Comparison of ENCODE assay signal across 9 cellular contexts in genomic region chr19:18150776-18151624, GRCh38. TPM values are rescaled to one million over a fixed set of nuclear protein-coding genes. Genes with fewer than 3 reads are reported as not detected.
A peak's percentile ranks its signal among the peaks of the same experiment; 100 is the strongest.
DNase-seq lines count a peak whose midpoint lies in the region; ATAC-seq and TF ChIP-seq lines count a peak whose summit lies in the region.
"Had no signal": no experiment of that assay in that cellular context is flagged by ENCODE, and none has a peak within 500 bp of the region (broad histone marks: within the 10 kb centered on the region; RNA-seq: fewer than 3 reads in every experiment).

No MANE protein-coding gene starts in this region.

- H3K4me3 Mint-ChIP-seq in activated CD4-positive, alpha-beta T cell treated with anti-CD3 and anti-CD28 coated beads, Interleukin-2, amount 10 ng/mL, durations not matched to agents 24 days and 14 days, result peak overlapping the region; percentile 86
- H3K4me3 Mint-ChIP-seq in WTC11, result peak overlapping the region; percentile 72; the same call in 1 of the 2 replicates

- H3K4me1 ChIP-seq in esophagus squamous epithelium (peaks cover 25 to 49% (median 31%) of the 10 kb centered on the region in 3 donors), spleen (peaks cover 19 to 53% (median 31%) of the 10 kb centered on the region in 6 donors), gastrocnemius medialis (peaks cover 19 to 28% of the 10 kb centered on the region in 2 donors)

- H3K27ac ChIP-seq in esophagus squamous epithelium, result peak overlapping the region in 3 of 4 donors; percentile 95 to 99 (median 97)
- peak overlapping the region in 7 of 8 donors; percentile 95 to 99 (median 96) for H3K27ac ChIP-seq in spleen
- H3K27ac ChIP-seq in gastrocnemius medialis, result peak overlapping the region in 1 of 4 donors; percentile 100

- TF ChIP-seq CTCF in WTC11 (IDR thresholded peaks at IDR 0.05), result no peak
- no peak for TF ChIP-seq CTCF in esophagus squamous epithelium (IDR thresholded peaks at IDR 0.05)
- TF ChIP-seq CTCF in spleen (IDR thresholded peaks at IDR 0.05 in 8 of 11, conservative IDR thresholded peaks at IDR 0.05 in 3 of 11), result no peak
- no peak for TF ChIP-seq CTCF in gastrocnemius medialis (IDR thresholded peaks at IDR 0.05 in 4 of 5, conservative IDR thresholded peaks at IDR 0.05 in 1 of 5)

- no peak overlapping the region for H3K4me3 ChIP-seq in esophagus squamous epithelium
- peak overlapping the region in 1 of 8 donors; percentile 70 for H3K4me3 ChIP-seq in spleen
- no peak overlapping the region for H3K4me3 ChIP-seq in gastrocnemius medialis

- intact Hi-C loops in activated CD4-positive, alpha-beta T cell treated with anti-CD3 and anti-CD28 coated beads, Interleukin-2, amount 10 ng/mL, durations not matched to agents 24 days and 14 days (cut with micrococcal nuclease), result no loop called here
- intact Hi-C loops in esophagus squamous epithelium (cut with DNase I) (no loop called here), spleen (cut with DNase I; ENCODE audit: low total_unique reads) (loop anchor here (5.0 kb wide), 1 partner anchor 39 kb away; no protein-coding TSS in a partner anchor), gastrocnemius medialis (cut with DNase I; ENCODE audit: low total_unique reads) (loop anchor here (5.0 to 10.0 kb wide), 3 partner anchors 34 to 146 kb away; partner anchors contain the start of gene ARRDC2)

- no peaks in the 10 kb centered on the region for H3K27me3 Mint-ChIP-seq in activated CD4-positive, alpha-beta T cell treated with anti-CD3 and anti-CD28 coated beads, Interleukin-2, amount 10 ng/mL, durations not matched to agents 24 days and 14 days
- H3K27me3 Mint-ChIP-seq in WTC11 (ENCODE audit: low read depth), result no peaks in the 10 kb centered on the region

- no peaks in the 10 kb centered on the region for H3K27me3 ChIP-seq in esophagus squamous epithelium
- no peaks in the 10 kb centered on the region for H3K27me3 ChIP-seq in spleen (replicated peaks in 1 of 7)
- H3K27me3 ChIP-seq in gastrocnemius medialis, result no peaks in the 10 kb centered on the region

- no peaks in the 10 kb centered on the region for H3K9me3 ChIP-seq in esophagus squamous epithelium
- H3K9me3 ChIP-seq in spleen, result no peaks in the 10 kb centered on the region
- H3K9me3 ChIP-seq in gastrocnemius medialis, result no peaks in the 10 kb centered on the region

- in situ Hi-C loops in gastrocnemius medialis (cut with MboI; ENCODE audit: low sequenced_read_pairs in 4 of 4), result no loop called here

- DNase-seq in activated CD4-positive, alpha-beta T cell treated with anti-CD3 and anti-CD28 coated beads, Interleukin-2, amount 10 ng/mL, durations not matched to agents 24 days and 14 days, result no peak
- no peak for DNase-seq in activated CD4-positive, alpha-beta T cell treated with anti-CD3 and anti-CD28 coated beads for 4 hours
- DNase-seq in WTC11 (ENCODE audit: low spot score) (no peak), esophagus squamous epithelium (lab: John Stamatoyannopoulos, UW) (no peak), spleen (no peak), NCI-H2196 treated with DMSO at 0.1 percent for 48 hours (lab: John Stamatoyannopoulos, UW; ENCODE audit: unreplicated experiment) (no peak), gastrocnemius medialis (no peak), dedifferentiated amniotic fluid mesenchymal stem cell (ENCODE audit: extremely low spot score) (no peak)

- CTCF ChIA-PET in WTC11 (lab: Charles Lee), result interaction anchor here (0.6 to 2.6 kb wide), 11 partner anchors 10 to 251 kb away, joined by 3 to 31 read pairs (median 4); a partner anchor contains a TSS

- peaks cover 0 to 30% (median 0%) of the 10 kb centered on the region in 3 donors for H3K36me3 ChIP-seq in esophagus squamous epithelium
- H3K36me3 ChIP-seq in spleen, result peaks cover 0 to 63% (median 41%) of the 10 kb centered on the region in 6 donors
- H3K36me3 ChIP-seq in gastrocnemius medialis, result no peaks in the 10 kb centered on the region

- peaks cover 24% of the 10 kb centered on the region for H3K36me3 Mint-ChIP-seq in activated CD4-positive, alpha-beta T cell treated with anti-CD3 and anti-CD28 coated beads, Interleukin-2, amount 10 ng/mL, durations not matched to agents 24 days and 14 days (ENCODE audit: low read depth)
- H3K36me3 Mint-ChIP-seq in WTC11, result peaks cover 7% of the 10 kb centered on the region

- POLR2A ChIA-PET in WTC11 (lab: Charles Lee), result interaction anchor here (1.0 kb wide), 1 partner anchor 73 kb away, joined by 3 read pairs; no protein-coding TSS in a partner anchor

- 84 to 94% methylated on average over 5 to 8 of the region's 18 CpGs for WGBS in esophagus squamous epithelium, 2 donors
- WGBS in spleen, 5 donors, result 91 to 95% (median 94%) methylated on average over 10 to 18 of the region's 18 CpGs

- TF ChIP-seq POLR2A in esophagus squamous epithelium (IDR thresholded peaks at IDR 0.05) (no peak), spleen (IDR thresholded peaks at IDR 0.05) (no peak), gastrocnemius medialis (IDR thresholded peaks at IDR 0.05) (no peak)

- peaks cover 22% of the 10 kb centered on the region for H3K4me1 Mint-ChIP-seq in activated CD4-positive, alpha-beta T cell treated with anti-CD3 and anti-CD28 coated beads, Interleukin-2, amount 10 ng/mL, durations not matched to agents 24 days and 14 days
- peaks cover 17% of the 10 kb centered on the region for H3K4me1 Mint-ChIP-seq in WTC11

- peak overlapping the region; percentile 96 for H3K27ac Mint-ChIP-seq in activated CD4-positive, alpha-beta T cell treated with anti-CD3 and anti-CD28 coated beads, Interleukin-2, amount 10 ng/mL, durations not matched to agents 24 days and 14 days
- H3K27ac Mint-ChIP-seq in WTC11, result peak overlapping the region; percentile 36; the same call in 1 of the 2 replicates

- ATAC-seq in WTC11, result no peak
- ATAC-seq in gastrocnemius medialis, result no peak
- ATAC-seq: right cardiac atrium had no signal

- no peaks in the 10 kb centered on the region for H3K9me3 Mint-ChIP-seq in activated CD4-positive, alpha-beta T cell treated with anti-CD3 and anti-CD28 coated beads, Interleukin-2, amount 10 ng/mL, durations not matched to agents 24 days and 14 days
- no peaks in the 10 kb centered on the region for H3K9me3 Mint-ChIP-seq in WTC11

TF ChIP-seq in WTC11, 78 proteins besides CTCF, POLR2A, EP300 and RAD21:
- TF ChIP-seq SMAD4 (CRISPR knock-in tag; IDR thresholded peaks at IDR 0.05), result no peak
TF ChIP-seq in WTC11: peak in this region for 0.

RNA-seq across cellular contexts. Expression of gene PIK3R2, which starts 2.0 kb away (rescaled TPM):
- total RNA-seq in activated CD4-positive, alpha-beta T cell treated with anti-CD3 and anti-CD28 coated beads, Interleukin-2, amount 10 ng/mL, durations not matched to agents 24 days and 14 days, result 19.6 and 20.7 TPM in 2 replicates
- total RNA-seq in WTC11 (2021) (51.9 to 56.9 TPM (median 53.8 TPM) in 3 replicates), esophagus squamous epithelium (10 to 100 TPM; 20.4 to 42.1 (median 29.1) TPM), spleen (10 to 100 TPM in 6 of 7 donors, 1 to 10 TPM in 1; 6.6 to 22.7 (median 16.3) TPM), gastrocnemius medialis (10 to 100 TPM in 1 of 4 donors, 1 to 10 TPM in 3; 5.6 to 11.9 (median 6.0) TPM)
- 1 to 10 TPM; 4.2 to 5.1 (median 4.9) TPM for polyA plus RNA-seq in spleen

RNA-seq across cellular contexts. Expression of gene IFI30, which starts 22.6 kb away (rescaled TPM):
- total RNA-seq in activated CD4-positive, alpha-beta T cell treated with anti-CD3 and anti-CD28 coated beads, Interleukin-2, amount 10 ng/mL, durations not matched to agents 24 days and 14 days, result 49.4 and 52.7 TPM in 2 replicates
- total RNA-seq in WTC11 (2021) (20.2 to 30.3 TPM (median 26.2 TPM) in 3 replicates), esophagus squamous epithelium (10 to 100 TPM; 11.3 to 90.5 (median 25.7) TPM), spleen (100 to 1,000 TPM; 206 to 475 (median 330) TPM), gastrocnemius medialis (10 to 100 TPM in 2 of 4 donors, 1 to 10 TPM in 2; 3.5 to 20.4 (median 14.0) TPM)
- polyA plus RNA-seq in spleen, result 100 to 1,000 TPM; 234 to 299 (median 274) TPM

RNA-seq across cellular contexts. Expression of gene MPV17L2, which starts 42.0 kb away (rescaled TPM):
- 18.4 and 20.9 TPM in 2 replicates for total RNA-seq in activated CD4-positive, alpha-beta T cell treated with anti-CD3 and anti-CD28 coated beads, Interleukin-2, amount 10 ng/mL, durations not matched to agents 24 days and 14 days
- total RNA-seq in WTC11 (2021), result 26.3 to 29.8 TPM (median 28.0 TPM) in 3 replicates
- 10 to 100 TPM; 10.6 to 23.5 (median 14.0) TPM for total RNA-seq in esophagus squamous epithelium
- 10 to 100 TPM in 3 of 7 donors, 1 to 10 TPM in 4; 7.8 to 14.1 (median 9.9) TPM for total RNA-seq in spleen
- 10 to 100 TPM; 12.1 to 15.4 (median 12.3) TPM for polyA plus RNA-seq in spleen
- total RNA-seq in gastrocnemius medialis, result 10 to 100 TPM; 18.1 to 38.9 (median 33.0) TPM

RNA-seq across cellular contexts. Expression of gene RAB3A, which starts 52.8 kb away (rescaled TPM):
- 9.6 and 10.3 TPM in 2 replicates for total RNA-seq in activated CD4-positive, alpha-beta T cell treated with anti-CD3 and anti-CD28 coated beads, Interleukin-2, amount 10 ng/mL, durations not matched to agents 24 days and 14 days
- total RNA-seq in WTC11 (2021), result 12.2 to 14.7 TPM (median 14.6 TPM) in 3 replicates
- total RNA-seq in esophagus squamous epithelium, result under 1 TPM in 3 of 4 donors, not detected in 1; 0.30 to 0.76 (median 0.44) TPM
- total RNA-seq in spleen, result 1 to 10 TPM; 1.4 to 6.6 (median 3.3) TPM
- polyA plus RNA-seq in spleen, result 1 to 10 TPM in 2 of 3 donors, under 1 TPM in 1; 0.72 to 1.7 (median 1.3) TPM
- 1 to 10 TPM in 1 of 4 donors, under 1 TPM in 1, not detected in 2; 0.51 to 2.3 TPM for total RNA-seq in gastrocnemius medialis

RNA-seq across cellular contexts. Expression of gene MAST3, which starts 53.4 kb away (rescaled TPM):
- total RNA-seq in activated CD4-positive, alpha-beta T cell treated with anti-CD3 and anti-CD28 coated beads, Interleukin-2, amount 10 ng/mL, durations not matched to agents 24 days and 14 days, result 16.2 and 17.2 TPM in 2 replicates
- total RNA-seq in WTC11 (2021) (10.8 to 11.5 TPM (median 11.2 TPM) in 3 replicates), esophagus squamous epithelium (1 to 10 TPM; 2.3 to 4.8 (median 4.1) TPM), spleen (10 to 100 TPM; 31.3 to 52.7 (median 39.4) TPM), gastrocnemius medialis (1 to 10 TPM in 3 of 4 donors, under 1 TPM in 1; 0.66 to 2.8 (median 1.6) TPM)
- 10 to 100 TPM in 2 of 3 donors, 1 to 10 TPM in 1; 8.9 to 17.1 (median 16.1) TPM for polyA plus RNA-seq in spleen

Comparison
In these comparisons a context has a peak if more than half of its experiments do, and no peak if none do; other contexts are left out.
1. intact Hi-C loops: an anchor here in spleen (5.0 kb wide) and gastrocnemius medialis (5.0 to 10.0 kb wide); none called in activated CD4-positive, alpha-beta T cell treated with anti-CD3 and anti-CD28 coated beads, Interleukin-2, amount 10 ng/mL, durations not matched to agents 24 days and 14 days and esophagus squamous epithelium.